8 cellular contexts compared by ENCODE assay signal in the genomic region with DNA sequence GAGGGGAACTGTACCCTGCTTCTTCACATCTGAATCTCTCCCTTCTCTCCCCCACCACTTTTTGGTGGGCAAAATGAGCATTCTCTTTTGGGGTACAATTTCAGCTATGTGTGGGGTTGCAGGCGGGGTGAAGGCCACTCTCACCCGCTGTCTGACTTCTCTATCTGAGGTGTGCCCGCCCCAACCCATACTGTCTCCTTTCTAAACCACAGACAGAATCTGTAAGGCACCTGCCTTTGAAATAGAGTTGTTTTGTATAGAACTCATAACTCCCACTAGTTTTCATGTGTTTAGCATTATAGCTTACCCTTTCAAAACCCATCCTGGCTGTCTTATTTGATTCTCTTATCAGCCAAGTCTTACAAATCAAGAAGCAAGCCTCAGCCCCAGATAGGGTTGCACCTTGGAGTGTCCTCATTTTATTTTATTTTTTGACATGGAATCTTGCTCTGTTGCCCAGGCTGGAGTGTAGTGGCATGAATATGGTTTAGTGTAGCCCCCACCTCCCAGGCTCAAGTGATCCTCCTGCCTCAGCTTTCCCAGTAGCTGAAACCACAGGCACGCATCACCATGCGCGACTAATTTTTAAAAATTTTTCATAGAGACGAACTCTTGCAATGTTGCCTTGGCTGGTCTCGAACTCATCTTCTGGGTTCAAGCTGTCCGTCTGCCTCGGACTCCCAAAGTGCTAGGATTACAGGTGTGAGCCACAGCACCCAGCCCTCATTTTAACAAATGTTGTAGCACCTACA. TPM values are rescaled to one million over a fixed set of nuclear protein-coding genes. Genes with fewer than 3 reads are reported as not detected.
A peak's percentile ranks its signal among the peaks of the same experiment; 100 is the strongest.
DNase-seq lines count a peak whose midpoint lies in the region; ATAC-seq, FAIRE-seq and TF ChIP-seq lines count a peak whose summit lies in the region.

No MANE protein-coding gene starts in this region.

- TF ChIP-seq CTCF in CD4-positive, alpha-beta T cell (IDR thresholded peaks at IDR 0.05) = no peak

- peak; percentile 40 to 70 (median 60) for DNase-seq in CD4-positive, alpha-beta T cell
- peak; percentile 58 for DNase-seq in activated naive CD4-positive, alpha-beta T cell treated with anti-CD3 and anti-CD28 coated beads, Interleukin-2, amount 50 U/mL, for 16 hours
- DNase-seq in naive B cell = no peak
- no peak for DNase-seq in small intestine
- no peak for DNase-seq in H4 (ENCODE audit: low spot score)

- FAIRE-seq in small intestine (lab: Jason Lieb, UNC) = no peak

- CTCF ChIA-PET in CD4-positive, alpha-beta T cell (lab: Charles Lee) = interaction anchor here (1.0 to 19.9 kb wide), 3 partner anchors 21 to 45 kb away, joined by 3 to 250 read pairs (median 4); no protein-coding TSS in a partner anchor

- peak overlapping the region; percentile 92 for H3K27ac Mint-ChIP-seq in CD4-positive, alpha-beta T cell
- H3K27ac Mint-ChIP-seq in naive B cell = peak overlapping the region; percentile 74 to 85 (median 78)

- H3K27me3 Mint-ChIP-seq in CD4-positive, alpha-beta T cell = no peaks in the 10 kb centered on the region
- no peaks in the 10 kb centered on the region for H3K27me3 Mint-ChIP-seq in naive B cell

- H3K27ac ChIP-seq in CD4-positive, alpha-beta T cell (ENCODE audit: low read depth, low read length) = peak overlapping the region; percentile 91
- peak overlapping the region in 1 of 2 donors; percentile 94 for H3K27ac ChIP-seq in small intestine (ENCODE audit: low read depth in 1 of 2, low read length in 1 of 2)

- H3K36me3 Mint-ChIP-seq in CD4-positive, alpha-beta T cell (ENCODE audit: low read depth) = peaks cover 55% of the 10 kb centered on the region
- peaks cover 0 to 7% of the 10 kb centered on the region in 2 donors for H3K36me3 Mint-ChIP-seq in naive B cell

- POLR2A ChIA-PET in CD4-positive, alpha-beta T cell (lab: Charles Lee) = interaction anchor here (1.0 to 22.9 kb wide), 11 partner anchors 9 to 279 kb away, joined by 4 to 420 read pairs (median 9); a partner anchor contains a TSS

- peak overlapping the region; percentile 85 for H3K4me3 Mint-ChIP-seq in CD4-positive, alpha-beta T cell
- H3K4me3 Mint-ChIP-seq in naive B cell = peak overlapping the region in 6 of 8 donors; percentile 55 to 87 (median 71)

- intact Hi-C loops in CD4-positive, alpha-beta T cell (cut with DNase I, micrococcal nuclease) = loop anchor here in 1 of 2 experiments (1.0 to 10.0 kb wide), 3 partner anchors 11 to 261 kb away; a partner anchor contains a TSS

- ATAC-seq in CD4-positive, alpha-beta T cell (ENCODE audit: poor library complexity) = peak; percentile 76
- peak; percentile 34 for ATAC-seq in HG03175 (IDR thresholded peaks at IDR 0.05; ENCODE audit: unreplicated experiment)
- ATAC-seq in naive B cell (ENCODE audit: low read depth in 2 of 2) = peak; percentile 61 to 62
- ATAC-seq in GM18873 (IDR thresholded peaks at IDR 0.05; ENCODE audit: low FRiP score, unreplicated experiment) = no peak
- ATAC-seq in HG03095 (IDR thresholded peaks at IDR 0.05; ENCODE audit: unreplicated experiment) = no peak

- H3K9me3 ChIP-seq in CD4-positive, alpha-beta T cell (ENCODE audit: control insufficient read depth, low read length) = no peaks in the 10 kb centered on the region
- H3K9me3 ChIP-seq in small intestine (ENCODE audit: control insufficient read depth, low read depth) = no peaks in the 10 kb centered on the region

- H3K9me3 Mint-ChIP-seq in CD4-positive, alpha-beta T cell = no peaks in the 10 kb centered on the region
- no peaks in the 10 kb centered on the region for H3K9me3 Mint-ChIP-seq in naive B cell

- no peaks in the 10 kb centered on the region for H3K27me3 ChIP-seq in CD4-positive, alpha-beta T cell (ENCODE audit: control insufficient read depth, insufficient read depth, low read length)
- no peaks in the 10 kb centered on the region for H3K27me3 ChIP-seq in small intestine (ENCODE audit: control insufficient read depth in 2 of 2, insufficient read depth in 2 of 2, low read length in 2 of 2)

- peaks cover 5 to 44% of the 10 kb centered on the region in 2 donors for H3K4me1 ChIP-seq in small intestine (ENCODE audit: control insufficient read depth in 2 of 2, insufficient read depth in 1 of 2, low read depth in 1 of 2, low read length in 1 of 2)

- no peaks in the 10 kb centered on the region for H3K36me3 ChIP-seq in small intestine (ENCODE audit: control insufficient read depth in 2 of 2, insufficient read depth in 2 of 2, low read length in 2 of 2)

- WGBS in small intestine, 3 donors = 73 to 89% (median 81%) methylated on average over 10 of the region's 10 CpGs

- peak overlapping the region in 1 of 2 donors; percentile 16 for H3K4me3 ChIP-seq in small intestine (ENCODE audit: low read depth in 1 of 2, low read length in 2 of 2)

- H3K4me1 Mint-ChIP-seq in CD4-positive, alpha-beta T cell (ENCODE audit: low read depth) = peaks cover 96% of the 10 kb centered on the region
- H3K4me1 Mint-ChIP-seq in naive B cell = peaks cover 59 to 85% (median 84%) of the 10 kb centered on the region in 3 donors

RNA-seq across cellular contexts. Expression of a gene that starts 11.9 kb away (rescaled TPM):
- 100 to 1,000 TPM; 167 to 168 TPM for total RNA-seq in CD4-positive, alpha-beta T cell
- polyA plus RNA-seq in naive B cell (ENCODE audit: low read depth in 6 of 6) (10 to 100 TPM; 31.0 to 60.8 (median 38.1) TPM), small intestine (10 to 100 TPM in 1 of 3 donors, 1 to 10 TPM in 2; 7.4 to 56.5 (median 8.4) TPM)
- total RNA-seq in H4 (2014; rRNA removed; shearing (Covaris generic)) = 16.2 and 16.4 TPM in 2 replicates

RNA-seq across cellular contexts. Expression of a gene that starts 57.7 kb away (rescaled TPM):
- 1 to 10 TPM; 3.9 to 4.6 TPM for total RNA-seq in CD4-positive, alpha-beta T cell
- polyA plus RNA-seq in naive B cell (ENCODE audit: low read depth in 6 of 6) (10 to 100 TPM in 2 of 6 donors, 1 to 10 TPM in 4; 2.5 to 13.9 (median 8.3) TPM), small intestine (10 to 100 TPM; 40.9 to 58.6 (median 55.2) TPM)
- 14.2 and 18.4 TPM in 2 replicates for total RNA-seq in H4 (2014; rRNA removed; shearing (Covaris generic))

Comparison
In these comparisons a context has a peak if more than half of its experiments do, and no peak if none do; other contexts are left out.
1. ATAC-seq: peak in CD4-positive, alpha-beta T cell (single experiment), HG03175 (single experiment) and naive B cell (2 of 2); none in GM18873 (single experiment) and HG03095 (single experiment).
2. DNase-seq: peak in CD4-positive, alpha-beta T cell (10 of 10) and activated naive CD4-positive, alpha-beta T cell treated with anti-CD3 and anti-CD28 coated beads, Interleukin-2, amount 50 U/mL, for 16 hours (single experiment); none in naive B cell (single experiment), small intestine (single experiment) and H4 (single experiment).